In genomic region chr3:15612001-15612400, GRCh38 we compare ENCODE assay signal across 21 cellular contexts. TPM values are rescaled to one million over a fixed set of nuclear protein-coding genes. Genes with fewer than 3 reads are reported as not detected.
DNase-seq lines count a peak whose midpoint lies in the region; ATAC-seq, FAIRE-seq and TF ChIP-seq lines count a peak whose summit lies in the region.
"Had no signal": no experiment of that assay in that cellular context is flagged by ENCODE, and none has a peak within 500 bp of the region (broad histone marks: within the 10 kb centered on the region; RNA-seq: fewer than 3 reads in every experiment).

No MANE protein-coding gene starts in this region.

- FAIRE-seq in D721Med (lab: Jason Lieb, UNC): peak; percentile 29
- peak; percentile 26 for FAIRE-seq in endometrium (lab: Jason Lieb, UNC)
- FAIRE-seq: GM12878, RCC 7860 had no signal

- H3K9me3 Mint-ChIP-seq in progenitor cell of endocrine pancreas (ENCODE audit: low read depth): peaks cover under 1% of the 10 kb centered on the region
- H3K9me3 Mint-ChIP-seq: CD4-positive, CD25-positive, alpha-beta regulatory T cell had no signal

- DNase-seq in D721Med (ENCODE audit: insufficient read length, low spot score): no peak
- DNase-seq in NCI-H146 (lab: John Stamatoyannopoulos, UW): peak; percentile 41
- DNase-seq in progenitor cell of endocrine pancreas (ENCODE audit: low spot score, unreplicated experiment): no peak
- DNase-seq in NCI-H2029 treated with DMSO at 0.1 percent for 48 hours (lab: John Stamatoyannopoulos, UW): no peak
- DNase-seq: Caco-2; CD4-positive, CD25-positive, alpha-beta regulatory T cell; DMS53; EL; GM23248; Kasumi-1; NCI-H1092 treated with DMSO at 0.1 percent for 48 hours; NCI-H1694; NCI-H2107; NCI-H510A had no signal

- H3K4me1 Mint-ChIP-seq in progenitor cell of endocrine pancreas (ENCODE audit: low read depth): peaks cover 21% of the 10 kb centered on the region
- H3K4me1 Mint-ChIP-seq: B cell had no signal

- ATAC-seq in GM21528 (IDR thresholded peaks at IDR 0.05; ENCODE audit: low FRiP score, unreplicated experiment) (no peak), HG02852 (IDR thresholded peaks at IDR 0.05; ENCODE audit: unreplicated experiment) (no peak)
- ATAC-seq: GM12878, Right ventricle myocardium inferior had no signal

- H3K36me3 Mint-ChIP-seq in progenitor cell of endocrine pancreas (ENCODE audit: insufficient read depth): peaks cover 4% of the 10 kb centered on the region

- H3K4me3 Mint-ChIP-seq in progenitor cell of endocrine pancreas (ENCODE audit: low read depth): no peak overlapping the region
- H3K4me3 Mint-ChIP-seq: B cell had no signal

- H3K27ac Mint-ChIP-seq in progenitor cell of endocrine pancreas: peak overlapping the region; percentile 26
- H3K27ac Mint-ChIP-seq: B cell; CD4-positive, CD25-positive, alpha-beta regulatory T cell had no signal

- TF ChIP-seq CTCF in D721Med (IDR thresholded peaks at IDR 0.05; ENCODE audit: insufficient read depth, missing control alignments) (no peak), progenitor cell of endocrine pancreas (IDR thresholded peaks at IDR 0.05; ENCODE audit: unreplicated experiment) (no peak)

- no peaks in the 10 kb centered on the region for H3K27me3 Mint-ChIP-seq in progenitor cell of endocrine pancreas
- H3K27me3 Mint-ChIP-seq: B cell; CD4-positive, CD25-positive, alpha-beta regulatory T cell had no signal

RNA-seq across cellular contexts. Expression of gene BTD, which starts 10.5 kb away (rescaled TPM):
- 26.9 and 28.9 TPM in 2 replicates for total RNA-seq in progenitor cell of endocrine pancreas

RNA-seq across cellular contexts. Expression of gene HACL1, which starts 10.6 kb away (rescaled TPM):
- 24.4 and 25.9 TPM in 2 replicates for total RNA-seq in progenitor cell of endocrine pancreas
